Comparison of ENCODE assay signal across 14 cellular contexts in genomic region chr1:244802041-244802440, GRCh38.
"Had no signal": no experiment of that assay in that cellular context is flagged by ENCODE, and none has a peak within 500 bp of the region (broad histone marks: within the 10 kb centered on the region; RNA-seq: fewer than 3 reads in every experiment).

No MANE protein-coding gene starts in this region.

- H3K27ac ChIP-seq: adrenal gland, esophagus squamous epithelium, psoas muscle, sigmoid colon, thoracic aorta had no signal

- H3K9me3 ChIP-seq: adrenal gland, esophagus squamous epithelium, psoas muscle, sigmoid colon, thoracic aorta had no signal

- DNase-seq: activated CD4-positive, alpha-beta T cell treated with anti-CD3 and anti-CD28 coated beads for 48 hours; activated CD8-positive, alpha-beta memory T cell treated with anti-CD3 and anti-CD28 coated beads for 24 hours; activated naive CD4-positive, alpha-beta T cell treated with anti-CD3 and anti-CD28 coated beads, Interleukin-2, amount 50 U/mL, for 16 hours; esophagus squamous epithelium; foreskin fibroblast; left cardiac atrium; naive thymus-derived CD8-positive, alpha-beta T cell; psoas muscle; sigmoid colon; stimulated activated CD4-positive, alpha-beta T cell treated with anti-CD3 and anti-CD28 coated beads, Interleukin-2, amount 100 ng/mL, for 48 hours; T-helper 9 cell had no signal

- H3K4me1 ChIP-seq: adrenal gland, esophagus squamous epithelium, psoas muscle, sigmoid colon had no signal

- H3K4me3 Mint-ChIP-seq: stimulated activated naive CD8-positive, alpha-beta T cell treated with anti-CD3 and anti-CD28 coated beads, Interleukin-15, Interleukin-2, amounts not matched to agents 100 ng/mL and 50 ng/mL, for 24 hours had no signal

- H3K9me3 Mint-ChIP-seq: naive thymus-derived CD8-positive, alpha-beta T cell; stimulated activated naive CD8-positive, alpha-beta T cell treated with anti-CD3 and anti-CD28 coated beads, Interleukin-15, Interleukin-2, amounts not matched to agents 100 ng/mL and 50 ng/mL, for 24 hours had no signal

- H3K36me3 Mint-ChIP-seq: naive thymus-derived CD8-positive, alpha-beta T cell had no signal

- H3K4me3 ChIP-seq: adrenal gland, esophagus squamous epithelium, psoas muscle, sigmoid colon, thoracic aorta had no signal

- H3K27ac Mint-ChIP-seq: stimulated activated naive CD8-positive, alpha-beta T cell treated with anti-CD3 and anti-CD28 coated beads, Interleukin-15, Interleukin-2, amounts not matched to agents 100 ng/mL and 50 ng/mL, for 24 hours had no signal

- H3K36me3 ChIP-seq: adrenal gland, esophagus squamous epithelium, sigmoid colon, thoracic aorta had no signal

- H3K27me3 Mint-ChIP-seq: stimulated activated naive CD8-positive, alpha-beta T cell treated with anti-CD3 and anti-CD28 coated beads, Interleukin-15, Interleukin-2, amounts not matched to agents 100 ng/mL and 50 ng/mL, for 24 hours had no signal
